Comparison of ENCODE assay signal across 2 cellular contexts in the genomic region with DNA sequence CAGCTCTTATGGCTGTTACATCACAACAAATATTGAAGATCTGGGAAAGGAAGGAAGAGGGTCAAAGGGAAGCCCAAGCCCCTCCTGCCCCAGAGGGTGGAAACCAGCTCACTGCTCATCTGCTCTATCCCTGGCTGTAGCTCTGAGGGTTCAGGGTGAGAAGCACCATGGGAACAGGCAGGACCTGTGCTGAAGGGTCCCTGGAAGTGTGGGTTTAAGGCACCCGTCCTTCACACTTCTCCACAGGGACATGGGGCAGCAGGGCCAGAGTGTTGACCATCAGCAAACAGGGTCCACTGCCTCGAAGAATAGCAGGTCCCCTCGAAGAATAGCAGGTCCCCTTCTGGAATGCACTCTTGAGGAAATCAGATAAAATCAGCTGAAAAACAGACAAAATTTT.
TF ChIP-seq lines count a peak whose summit lies in the region.

No MANE protein-coding gene starts in this region.

TF ChIP-seq in IMR-90, 13 proteins besides CTCF, POLR2A, EP300 and RAD21:
- TF ChIP-seq SMC3 (IDR thresholded peaks at IDR 0.05; ENCODE audit: low read depth, low read length) = no peak
- TF ChIP-seq RFX5 (IDR thresholded peaks at IDR 0.05; ENCODE audit: low read depth, low read length) = no peak
- TF ChIP-seq FOS (IDR thresholded peaks at IDR 0.05; ENCODE audit: low read depth, low read length) = no peak
- TF ChIP-seq MXI1 (IDR thresholded peaks at IDR 0.05; ENCODE audit: borderline replicate concordance, low read depth, low read length) = no peak
- TF ChIP-seq MAFK (IDR thresholded peaks at IDR 0.05; ENCODE audit: low read depth, low read length) = no peak
- TF ChIP-seq, protein P1, sequence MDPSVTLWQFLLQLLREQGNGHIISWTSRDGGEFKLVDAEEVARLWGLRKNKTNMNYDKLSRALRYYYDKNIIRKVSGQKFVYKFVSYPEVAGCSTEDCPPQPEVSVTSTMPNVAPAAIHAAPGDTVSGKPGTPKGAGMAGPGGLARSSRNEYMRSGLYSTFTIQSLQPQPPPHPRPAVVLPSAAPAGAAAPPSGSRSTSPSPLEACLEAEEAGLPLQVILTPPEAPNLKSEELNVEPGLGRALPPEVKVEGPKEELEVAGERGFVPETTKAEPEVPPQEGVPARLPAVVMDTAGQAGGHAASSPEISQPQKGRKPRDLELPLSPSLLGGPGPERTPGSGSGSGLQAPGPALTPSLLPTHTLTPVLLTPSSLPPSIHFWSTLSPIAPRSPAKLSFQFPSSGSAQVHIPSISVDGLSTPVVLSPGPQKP (IDR thresholded peaks at IDR 0.05; ENCODE audit: borderline replicate concordance, low read depth, low read length) = no peak
- no peak for TF ChIP-seq CHD1 (IDR thresholded peaks at IDR 0.05; ENCODE audit: low read depth, low read length)

TF ChIP-seq in H1, 55 proteins besides CTCF, POLR2A, EP300 and RAD21:
- no peak for TF ChIP-seq POU5F1 (IDR thresholded peaks at IDR 0.05; ENCODE audit: low read depth, low read length)
- no peak for TF ChIP-seq CBX8 (IDR thresholded peaks at IDR 0.05; ENCODE audit: borderline replicate concordance, low read depth, low read length)
- no peak for TF ChIP-seq TCF12 (IDR thresholded peaks at IDR 0.05; ENCODE audit: low read depth, low read length)
- no peak for TF ChIP-seq KDM4A (IDR thresholded peaks at IDR 0.05; ENCODE audit: low read depth, low read length, severe bottlenecking)
- no peak for TF ChIP-seq BRCA1 (IDR thresholded peaks at IDR 0.05; ENCODE audit: low read depth, low read length)
- no peak for TF ChIP-seq MAFK (IDR thresholded peaks at IDR 0.05; ENCODE audit: low read depth, low read length)
- no peak for TF ChIP-seq SIN3A (conservative IDR thresholded peaks at IDR 0.05 in 1 of 2, IDR thresholded peaks at IDR 0.05 in 1 of 2; ENCODE audit: low read depth in 1 of 2, low read length in 2 of 2)
- TF ChIP-seq SIX5 (IDR thresholded peaks at IDR 0.05; ENCODE audit: low read depth, low read length) = no peak
- TF ChIP-seq CEBPB (IDR thresholded peaks at IDR 0.05; ENCODE audit: low read depth, low read length) = no peak
- TF ChIP-seq SP4 (IDR thresholded peaks at IDR 0.05; ENCODE audit: low read length) = no peak
- TF ChIP-seq, protein P2, sequence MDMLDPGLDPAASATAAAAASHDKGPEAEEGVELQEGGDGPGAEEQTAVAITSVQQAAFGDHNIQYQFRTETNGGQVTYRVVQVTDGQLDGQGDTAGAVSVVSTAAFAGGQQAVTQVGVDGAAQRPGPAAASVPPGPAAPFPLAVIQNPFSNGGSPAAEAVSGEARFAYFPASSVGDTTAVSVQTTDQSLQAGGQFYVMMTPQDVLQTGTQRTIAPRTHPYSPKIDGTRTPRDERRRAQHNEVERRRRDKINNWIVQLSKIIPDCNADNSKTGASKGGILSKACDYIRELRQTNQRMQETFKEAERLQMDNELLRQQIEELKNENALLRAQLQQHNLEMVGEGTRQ (IDR thresholded peaks at IDR 0.05; ENCODE audit: low read length) = no peak
- TF ChIP-seq TAF1 (IDR thresholded peaks at IDR 0.05; ENCODE audit: low read depth, low read length) = no peak
- TF ChIP-seq CHD1 (IDR thresholded peaks at IDR 0.05; ENCODE audit: low read depth, low read length) = no peak
- TF ChIP-seq NANOG (IDR thresholded peaks at IDR 0.05; ENCODE audit: insufficient read depth, low read depth, low read length, poor library complexity, severe bottlenecking) = no peak
- TF ChIP-seq SRF (IDR thresholded peaks at IDR 0.05; ENCODE audit: low read depth, low read length) = no peak
- no peak for TF ChIP-seq CHD2 (IDR thresholded peaks at IDR 0.05; ENCODE audit: low read length)
- TF ChIP-seq HDAC6 (IDR thresholded peaks at IDR 0.05; ENCODE audit: low read depth, low read length) = no peak
- TF ChIP-seq RNF2 (IDR thresholded peaks at IDR 0.05; ENCODE audit: borderline replicate concordance, low read depth, low read length, missing control alignments, poor library complexity, severe bottlenecking) = no peak
- no peak for TF ChIP-seq TEAD4 (IDR thresholded peaks at IDR 0.05; ENCODE audit: low read depth, low read length)
